Comparison of ENCODE assay signal across 17 cellular contexts in genomic region chr2:134039912-134040581, GRCh38.
A peak's percentile ranks its signal among the peaks of the same experiment; 100 is the strongest.
DNase-seq lines count a peak whose midpoint lies in the region; ATAC-seq and TF ChIP-seq lines count a peak whose summit lies in the region.
"Had no signal": no experiment of that assay in that cellular context is flagged by ENCODE, and none has a peak within 500 bp of the region (broad histone marks: within the 10 kb centered on the region; RNA-seq: fewer than 3 reads in every experiment).

No MANE protein-coding gene starts in this region.

- H3K36me3 ChIP-seq in DND-41 (ENCODE audit: insufficient read depth, low read length) (no peaks in the 10 kb centered on the region), MM.1S (replicated peaks; ENCODE audit: insufficient read depth, low read length) (no peaks in the 10 kb centered on the region), esophagus squamous epithelium (no peaks in the 10 kb centered on the region)
- H3K36me3 ChIP-seq: upper lobe of right lung, WERI-Rb-1 had no signal

- H2AFZ ChIP-seq in DND-41 (ENCODE audit: low read depth, low read length) (no peak overlapping the region), MM.1S (ENCODE audit: low read length) (no peak overlapping the region)
- H2AFZ ChIP-seq: parathyroid adenoma had no signal

- H3K9ac ChIP-seq in DND-41 (ENCODE audit: low read depth, low read length) (no peak overlapping the region), MM.1S (ENCODE audit: low read length) (no peak overlapping the region)
- H3K9ac ChIP-seq: parathyroid adenoma had no signal

- H3K9me3 ChIP-seq in DND-41 (ENCODE audit: insufficient read depth, low read length, severe bottlenecking) (peaks cover 6% of the 10 kb centered on the region), MM.1S (replicated peaks; ENCODE audit: insufficient read depth, low read length) (no peaks in the 10 kb centered on the region), esophagus squamous epithelium (no peaks in the 10 kb centered on the region)
- H3K9me3 ChIP-seq: upper lobe of right lung had no signal

- peak; percentile 70 for ATAC-seq in DND-41 (ENCODE audit: insufficient read depth, low read depth)
- ATAC-seq in GM18909 (IDR thresholded peaks at IDR 0.05; ENCODE audit: poor library complexity, unreplicated experiment), result peak; percentile 71
- peak; percentile 72 for ATAC-seq in HG02678 (IDR thresholded peaks at IDR 0.05; ENCODE audit: unreplicated experiment)
- ATAC-seq: left cardiac atrium, upper lobe of right lung had no signal

- H3K79me2 ChIP-seq in DND-41 (ENCODE audit: insufficient read depth, low read length) (no peaks in the 10 kb centered on the region), MM.1S (ENCODE audit: low read length) (no peaks in the 10 kb centered on the region)
- H3K79me2 ChIP-seq: parathyroid adenoma had no signal

- peaks cover 17% of the 10 kb centered on the region for H3F3A ChIP-seq in MM.1S (ENCODE audit: insufficient read depth, low read length)

- WGBS in esophagus squamous epithelium, 2 donors, result 78 to 88% methylated on average over 1 of the region's 1 CpG

- H3K4me3 ChIP-seq in DND-41 (ENCODE audit: low read depth in 1 of 2, low read length in 2 of 2) (no peak overlapping the region), MM.1S (ENCODE audit: low read length) (no peak overlapping the region), esophagus squamous epithelium (no peak overlapping the region), dorsolateral prefrontal cortex (no peak overlapping the region)
- H3K4me3 ChIP-seq: skin epidermis, upper lobe of right lung had no signal

- H3K9me2 ChIP-seq in MM.1S (replicated peaks; ENCODE audit: insufficient read depth, low read length), result no peaks in the 10 kb centered on the region

- H3K4me2 ChIP-seq in DND-41 (ENCODE audit: insufficient read depth, low read length) (no peak overlapping the region), MM.1S (ENCODE audit: low read depth, low read length) (peak overlapping the region; percentile 51)

- no peak for TF ChIP-seq POLR2A in esophagus squamous epithelium (IDR thresholded peaks at IDR 0.05)

- H4K20me1 ChIP-seq in DND-41 (ENCODE audit: insufficient read depth, low read length), result no peaks in the 10 kb centered on the region
- no peaks in the 10 kb centered on the region for H4K20me1 ChIP-seq in MM.1S (ENCODE audit: insufficient read depth, low read length)

- H3K27ac ChIP-seq in DND-41 (ENCODE audit: low read length), result peak overlapping the region; percentile 12; the same call in 1 of the 2 replicates
- peak overlapping the region; percentile 23; the same call in 1 of the 2 replicates for H3K27ac ChIP-seq in MM.1S (ENCODE audit: low read length)
- H3K27ac ChIP-seq in esophagus squamous epithelium, result no peak overlapping the region
- H3K27ac ChIP-seq in dorsolateral prefrontal cortex, result no peak overlapping the region
- H3K27ac ChIP-seq: parathyroid adenoma, upper lobe of right lung, WERI-Rb-1 had no signal

- intact Hi-C loops in esophagus squamous epithelium (cut with DNase I), result no loop called here
- intact Hi-C loops in dorsolateral prefrontal cortex (cut with DNase I), result no loop called here

- H3K4me1 ChIP-seq in DND-41 (ENCODE audit: insufficient read depth, low read length), result peaks cover 9% of the 10 kb centered on the region
- H3K4me1 ChIP-seq in MM.1S (ENCODE audit: low read length), result peaks cover 25% of the 10 kb centered on the region
- no peaks in the 10 kb centered on the region for H3K4me1 ChIP-seq in esophagus squamous epithelium
- H3K4me1 ChIP-seq: parathyroid adenoma, upper lobe of right lung had no signal

- DNase-seq in DND-41 (no peak), MM.1S (peak; percentile 64), esophagus squamous epithelium (lab: John Stamatoyannopoulos, UW) (no peak), dorsolateral prefrontal cortex (no peak)
- DNase-seq in effector CD4-positive, alpha-beta T cell, result no peak
- DNase-seq in stimulated activated CD4-positive, alpha-beta T cell treated with anti-CD3 and anti-CD28 coated beads, Interleukin-15, amount 100 ng/mL, for 24 hours, result no peak
- DNase-seq: activated naive CD4-positive, alpha-beta T cell treated with Interleukin-2 at 50 U/mL for 16 hours; left cardiac atrium; NCI-H187; NCI-H526; stimulated activated naive CD4-positive, alpha-beta T cell treated with Interleukin-2 at 50 U/mL for 16 hours; upper lobe of right lung; WERI-Rb-1 had no signal

- H3K27me3 ChIP-seq in DND-41 (ENCODE audit: insufficient read depth, low read length, poor library complexity) (no peaks in the 10 kb centered on the region), MM.1S (replicated peaks; ENCODE audit: insufficient read depth, low read length) (no peaks in the 10 kb centered on the region), esophagus squamous epithelium (peaks cover 0 to 7% (median 0%) of the 10 kb centered on the region in 4 donors), dorsolateral prefrontal cortex (peaks cover 0 to 5% (median 0%) of the 10 kb centered on the region in 45 donors)
- H3K27me3 ChIP-seq: upper lobe of right lung had no signal

- TF ChIP-seq CTCF in DND-41 (IDR thresholded peaks at IDR 0.05; ENCODE audit: borderline replicate concordance, extremely low read depth, low read length, poor library complexity, severe bottlenecking) (no peak), MM.1S (IDR thresholded peaks at IDR 0.05; ENCODE audit: low read length) (no peak), esophagus squamous epithelium (IDR thresholded peaks at IDR 0.05) (no peak), dorsolateral prefrontal cortex (IDR thresholded peaks at IDR 0.05 in 54 of 56, conservative IDR thresholded peaks at IDR 0.05 in 2 of 56; ENCODE audit: low read depth in 1 of 56, partially characterized antibody in 56 of 56) (no peak)

Comparison
In these comparisons a context has a peak if more than half of its experiments do, and no peak if none do; other contexts are left out.
1. H3K27ac ChIP-seq: peak in DND-41 (single experiment) and MM.1S (single experiment); none in esophagus squamous epithelium (0 of 4) and dorsolateral prefrontal cortex (0 of 59).
2. Peak in every context shown above with its lines, with median percentiles within 50 percentile points of each other: ATAC-seq.